25 cellular contexts compared by ENCODE assay signal in genomic region chr11:70879601-70880285, GRCh38.
"Had no signal": no experiment of that assay in that cellular context is flagged by ENCODE, and none has a peak within 500 bp of the region (broad histone marks: within the 10 kb centered on the region; RNA-seq: fewer than 3 reads in every experiment).

No MANE protein-coding gene starts in this region.

- H3K9ac ChIP-seq: neural progenitor cell, parathyroid adenoma had no signal

- FAIRE-seq: small intestine had no signal

- H3K79me2 ChIP-seq: parathyroid adenoma had no signal

- H3K4me1 ChIP-seq: neural progenitor cell, parathyroid adenoma, psoas muscle, right lobe of liver, sigmoid colon, stomach, upper lobe of right lung, uterus had no signal

- H3K27ac ChIP-seq: neural progenitor cell, neutrophil, ovary, parathyroid adenoma, psoas muscle, right lobe of liver, sigmoid colon, stomach, thoracic aorta, thyroid gland, tibial nerve, upper lobe of right lung, uterus had no signal

- ATAC-seq: naive thymus-derived CD4-positive, alpha-beta T cell; natural killer cell; psoas muscle; right cardiac atrium; right lobe of liver; stimulated activated effector memory CD8-positive, alpha-beta T cell treated with anti-CD3 and anti-CD28 coated beads, Interleukin-12 subunit alpha, Interleukin-12 subunit beta, amount 100 ng/mL, for 72 hours; stimulated activated naive B cell treated with anti-CD40 and anti-IgM and Interleukin-4, amounts not matched to agents 10 μg/mL and 1 μg/mL and 100 μg/mL, for 72 hours; upper lobe of right lung had no signal

- H3K36me3 ChIP-seq: neural progenitor cell, neutrophil, ovary, right lobe of liver, sigmoid colon, stomach, thoracic aorta, thyroid gland, tibial nerve, upper lobe of right lung, uterus had no signal

- H2AFZ ChIP-seq: neural progenitor cell, parathyroid adenoma had no signal

- DNase-seq: naive thymus-derived CD4-positive, alpha-beta T cell; natural killer cell; nucleus accumbens; ovary; psoas muscle; right cardiac atrium; right lobe of liver; sigmoid colon; small intestine; stimulated activated CD4-positive, alpha-beta T cell treated with anti-CD3 and anti-CD28 coated beads, Interleukin-15, amount 100 ng/mL, for 24 hours; stimulated activated CD4-positive, alpha-beta T cell treated with anti-CD3 and anti-CD28 coated beads, Interleukin-2, amount 100 ng/mL, for 24 hours; stimulated activated CD4-positive, alpha-beta T cell treated with anti-CD3 and anti-CD28 coated beads, Interleukin-2, amount 100 ng/mL, for 48 hours; stimulated activated CD4-positive, alpha-beta T cell treated with anti-CD3 and anti-CD28 coated beads, Interleukin-4, amount 100 ng/mL, for 24 hours; stimulated activated naive B cell treated with anti-CD40 and anti-IgM and Interleukin-4, amounts not matched to agents 10 μg/mL and 1 μg/mL and 100 μg/mL, for 72 hours; stimulated activated naive CD4-positive, alpha-beta T cell treated with Interleukin-2 at 50 U/mL for 16 hours; stomach; thyroid gland; upper lobe of right lung; uterus had no signal

- H3K27me3 ChIP-seq: neural progenitor cell, ovary, right lobe of liver, sigmoid colon, stomach, thyroid gland, tibial nerve, upper lobe of right lung, uterus had no signal

- H3K9me3 ChIP-seq: neutrophil, ovary, psoas muscle, right lobe of liver, sigmoid colon, stomach, thoracic aorta, thyroid gland, tibial nerve, upper lobe of right lung, uterus had no signal

- H3K4me3 ChIP-seq: neural progenitor cell, ovary, psoas muscle, right lobe of liver, sigmoid colon, stomach, thoracic aorta, thyroid gland, tibial nerve, upper lobe of right lung, uterus had no signal

- H3K4me2 ChIP-seq: neural progenitor cell had no signal
